8 cellular contexts compared by ENCODE assay signal in genomic region chr18:34787931-34788532, GRCh38.
DNase-seq lines count a peak whose midpoint lies in the region; ATAC-seq and TF ChIP-seq lines count a peak whose summit lies in the region.

No MANE protein-coding gene starts in this region.

- intact Hi-C loops in HCT116 (cut with micrococcal nuclease), result loop anchor here (1.0 to 5.0 kb wide), 4 partner anchors 127 to 1556 kb away; no protein-coding TSS in a partner anchor

- POLR2A ChIA-PET in HCT116 (lab: Charles Lee), result no interaction called here

- H3K27me3 ChIP-seq in HCT116 (ENCODE audit: insufficient read depth, low read length), result no peaks in the 10 kb centered on the region
- no peaks in the 10 kb centered on the region for H3K27me3 ChIP-seq in suprapubic skin

- no peak for TF ChIP-seq POLR2A in HCT116 (IDR thresholded peaks at IDR 0.05; ENCODE audit: borderline replicate concordance, extremely low read depth, insufficient read depth, insufficient read length)
- TF ChIP-seq POLR2A in suprapubic skin (IDR thresholded peaks at IDR 0.05), result no peak

- H3K4me3 ChIP-seq in HCT116 (replicated peaks in 1 of 2; ENCODE audit: low read depth in 1 of 2, low read length in 2 of 2) (no peak overlapping the region), suprapubic skin (no peak overlapping the region)

- no peak overlapping the region for H2AFZ ChIP-seq in HCT116 (ENCODE audit: low read depth, low read length, poor library complexity, severe bottlenecking)

- no peak overlapping the region for H3K4me2 ChIP-seq in HCT116 (ENCODE audit: low read length)

- peak; percentile 39 for DNase-seq in activated naive CD4-positive, alpha-beta T cell treated with anti-CD3 and anti-CD28 coated beads, Interleukin-2, amount 10 ng/mL, durations not matched to agents 7 days and 5 days
- DNase-seq in activated naive CD4-positive, alpha-beta T cell (lab: John Stamatoyannopoulos, UW), result no peak
- peak; percentile 59 for DNase-seq in HCT116 (ENCODE audit: low read depth, low spot score)
- DNase-seq in MV-4-11 (lab: John Stamatoyannopoulos, UW), result peak; percentile 47
- DNase-seq in RPMI8226, result peak; percentile 72
- no peak for DNase-seq in chondrocyte (ENCODE audit: low spot score)
- no peak for DNase-seq in left lobe of liver (ENCODE audit: low spot score)
- DNase-seq in suprapubic skin (ENCODE audit: low spot score in 2 of 2), result no peak

- H3K9ac ChIP-seq in HCT116 (ENCODE audit: low read length), result no peak overlapping the region

- no peaks in the 10 kb centered on the region for H3K9me2 ChIP-seq in HCT116 (ENCODE audit: insufficient read depth)

- no peaks in the 10 kb centered on the region for H4K20me1 ChIP-seq in HCT116 (ENCODE audit: insufficient read depth)

- H3K27ac Mint-ChIP-seq in activated naive CD4-positive, alpha-beta T cell treated with anti-CD3 and anti-CD28 coated beads, Interleukin-2, amount 10 ng/mL, durations not matched to agents 7 days and 5 days, result no peak overlapping the region
- no peak overlapping the region for H3K27ac Mint-ChIP-seq in chondrocyte (ENCODE audit: unreplicated experiment)

- no TSS peak for BruUV-seq in HCT116 (replicated peaks; lab: Mats Ljungman, UMichigan)

- CTCF ChIA-PET in activated naive CD4-positive, alpha-beta T cell treated with anti-CD3 and anti-CD28 coated beads, Interleukin-2, amount 10 ng/mL, durations not matched to agents 7 days and 5 days (lab: Charles Lee), result interaction anchor here (0.7 to 2.7 kb wide), 10 partner anchors 9 to 666 kb away, joined by 3 to 31 read pairs (median 4); no protein-coding TSS in a partner anchor
- CTCF ChIA-PET in HCT116 (lab: Charles Lee), result interaction anchor here (0.6 to 2.2 kb wide), 12 partner anchors 9 to 665 kb away, joined by 3 to 29 read pairs (median 5); no protein-coding TSS in a partner anchor

- TF ChIP-seq RAD21 in HCT116 (IDR thresholded peaks at IDR 0.05; ENCODE audit: low read depth), result peak; percentile 79

- peak; percentile 87 for ATAC-seq in HCT116
- ATAC-seq in left lobe of liver, result peak; percentile 92

- H3K9me3 ChIP-seq in HCT116 (ENCODE audit: control insufficient read depth in 1 of 2, insufficient read depth in 1 of 2, low read depth in 1 of 2, low read length in 2 of 2) (no peaks in the 10 kb centered on the region), suprapubic skin (no peaks in the 10 kb centered on the region)

- 13% methylated on average over 7 of the region's 7 CpGs for WGBS in suprapubic skin

- RAD21 ChIA-PET in HCT116 (lab: Charles Lee; ENCODE audit: low non-redundant PET in 1 of 2, low total read pairs in 2 of 2, uncharacterized antibody in 2 of 2, unreplicated experiment in 2 of 2), result interaction anchor here in 1 of 2 experiments (0.7 to 1.2 kb wide), 3 partner anchors 126 to 665 kb away, joined by 3 to 4 read pairs (median 3); no protein-coding TSS in a partner anchor

- no peaks in the 10 kb centered on the region for H3K4me1 Mint-ChIP-seq in activated naive CD4-positive, alpha-beta T cell treated with anti-CD3 and anti-CD28 coated beads, Interleukin-2, amount 10 ng/mL, durations not matched to agents 7 days and 5 days
- H3K4me1 Mint-ChIP-seq in chondrocyte (ENCODE audit: low read depth), result peaks cover 13% of the 10 kb centered on the region

- no peaks in the 10 kb centered on the region for H3K36me3 ChIP-seq in HCT116 (ENCODE audit: control insufficient read depth in 1 of 2, insufficient read depth in 2 of 2, low read length in 2 of 2)
- no peaks in the 10 kb centered on the region for H3K36me3 ChIP-seq in suprapubic skin

- H3K27ac ChIP-seq in HCT116 (ENCODE audit: low read depth, low read length), result no peak overlapping the region
- no peak overlapping the region for H3K27ac ChIP-seq in suprapubic skin

- H3K4me3 Mint-ChIP-seq in activated naive CD4-positive, alpha-beta T cell treated with anti-CD3 and anti-CD28 coated beads, Interleukin-2, amount 10 ng/mL, durations not matched to agents 7 days and 5 days, result no peak overlapping the region
- no peak overlapping the region for H3K4me3 Mint-ChIP-seq in chondrocyte (ENCODE audit: unreplicated experiment)

- H3K36me3 Mint-ChIP-seq in activated naive CD4-positive, alpha-beta T cell treated with anti-CD3 and anti-CD28 coated beads, Interleukin-2, amount 10 ng/mL, durations not matched to agents 7 days and 5 days, result no peaks in the 10 kb centered on the region
- H3K36me3 Mint-ChIP-seq in chondrocyte (ENCODE audit: low read depth), result no peaks in the 10 kb centered on the region

- TF ChIP-seq CTCF in HCT116 (IDR thresholded peaks at IDR 0.05 in 2 of 3, conservative IDR thresholded peaks at IDR 0.05 in 1 of 3; ENCODE audit: borderline replicate concordance in 1 of 3, insufficient read depth in 1 of 3, low read depth in 2 of 3, low read length in 2 of 3) (peak; percentile 42 to 79 (median 64); a peak in 5 of 6 replicates), chondrocyte (IDR thresholded peaks at IDR 0.05) (peak; percentile 91), suprapubic skin (IDR thresholded peaks at IDR 0.05) (peak; percentile 53 to 59)

- peaks cover 3% of the 10 kb centered on the region for H3K27me3 Mint-ChIP-seq in activated naive CD4-positive, alpha-beta T cell treated with anti-CD3 and anti-CD28 coated beads, Interleukin-2, amount 10 ng/mL, durations not matched to agents 7 days and 5 days
- H3K27me3 Mint-ChIP-seq in chondrocyte (ENCODE audit: low read depth), result no peaks in the 10 kb centered on the region

- H3K4me1 ChIP-seq in HCT116 (ENCODE audit: control insufficient read depth in 1 of 2, insufficient read depth in 2 of 2, low read length in 2 of 2) (no peaks in the 10 kb centered on the region), suprapubic skin (no peaks in the 10 kb centered on the region)

- H3K9me3 Mint-ChIP-seq in activated naive CD4-positive, alpha-beta T cell treated with anti-CD3 and anti-CD28 coated beads, Interleukin-2, amount 10 ng/mL, durations not matched to agents 7 days and 5 days, result no peaks in the 10 kb centered on the region
- peaks cover 4% of the 10 kb centered on the region for H3K9me3 Mint-ChIP-seq in chondrocyte (ENCODE audit: low read depth)

- TF ChIP-seq EP300 in suprapubic skin (IDR thresholded peaks at IDR 0.05), result no peak

- no peaks in the 10 kb centered on the region for H3K79me2 ChIP-seq in HCT116 (ENCODE audit: insufficient read depth, low read length)

TF ChIP-seq in HCT116, 20 proteins besides CTCF, POLR2A, EP300 and RAD21:
- peak; percentile 34; the same call in 1 of the 2 replicates for TF ChIP-seq CEBPB (IDR thresholded peaks at IDR 0.05; ENCODE audit: low read depth)
- TF ChIP-seq EZH2 (IDR thresholded peaks at IDR 0.05), result no peak

Comparison
In these comparisons a context has a peak if more than half of its experiments do, and no peak if none do; other contexts are left out.
1. DNase-seq: peak in activated naive CD4-positive, alpha-beta T cell treated with anti-CD3 and anti-CD28 coated beads, Interleukin-2, amount 10 ng/mL, durations not matched to agents 7 days and 5 days (single experiment), HCT116 (single experiment), MV-4-11 (single experiment) and RPMI8226 (single experiment); none in activated naive CD4-positive, alpha-beta T cell (0 of 4), chondrocyte (single experiment), left lobe of liver (single experiment) and suprapubic skin (0 of 2).
2. Peak in every context shown above with its lines, with median percentiles within 50 percentile points of each other: CTCF ChIP-seq.